Comparison of ENCODE assay signal across 1 cellular context in genomic region chr19:46488551-46488950, GRCh38.
TF ChIP-seq lines count a peak whose summit lies in the region.

No MANE protein-coding gene starts in this region.

TF ChIP-seq in GM23338, 12 proteins besides CTCF, POLR2A, EP300 and RAD21 (continued from another document):
- TF ChIP-seq, protein P1, sequence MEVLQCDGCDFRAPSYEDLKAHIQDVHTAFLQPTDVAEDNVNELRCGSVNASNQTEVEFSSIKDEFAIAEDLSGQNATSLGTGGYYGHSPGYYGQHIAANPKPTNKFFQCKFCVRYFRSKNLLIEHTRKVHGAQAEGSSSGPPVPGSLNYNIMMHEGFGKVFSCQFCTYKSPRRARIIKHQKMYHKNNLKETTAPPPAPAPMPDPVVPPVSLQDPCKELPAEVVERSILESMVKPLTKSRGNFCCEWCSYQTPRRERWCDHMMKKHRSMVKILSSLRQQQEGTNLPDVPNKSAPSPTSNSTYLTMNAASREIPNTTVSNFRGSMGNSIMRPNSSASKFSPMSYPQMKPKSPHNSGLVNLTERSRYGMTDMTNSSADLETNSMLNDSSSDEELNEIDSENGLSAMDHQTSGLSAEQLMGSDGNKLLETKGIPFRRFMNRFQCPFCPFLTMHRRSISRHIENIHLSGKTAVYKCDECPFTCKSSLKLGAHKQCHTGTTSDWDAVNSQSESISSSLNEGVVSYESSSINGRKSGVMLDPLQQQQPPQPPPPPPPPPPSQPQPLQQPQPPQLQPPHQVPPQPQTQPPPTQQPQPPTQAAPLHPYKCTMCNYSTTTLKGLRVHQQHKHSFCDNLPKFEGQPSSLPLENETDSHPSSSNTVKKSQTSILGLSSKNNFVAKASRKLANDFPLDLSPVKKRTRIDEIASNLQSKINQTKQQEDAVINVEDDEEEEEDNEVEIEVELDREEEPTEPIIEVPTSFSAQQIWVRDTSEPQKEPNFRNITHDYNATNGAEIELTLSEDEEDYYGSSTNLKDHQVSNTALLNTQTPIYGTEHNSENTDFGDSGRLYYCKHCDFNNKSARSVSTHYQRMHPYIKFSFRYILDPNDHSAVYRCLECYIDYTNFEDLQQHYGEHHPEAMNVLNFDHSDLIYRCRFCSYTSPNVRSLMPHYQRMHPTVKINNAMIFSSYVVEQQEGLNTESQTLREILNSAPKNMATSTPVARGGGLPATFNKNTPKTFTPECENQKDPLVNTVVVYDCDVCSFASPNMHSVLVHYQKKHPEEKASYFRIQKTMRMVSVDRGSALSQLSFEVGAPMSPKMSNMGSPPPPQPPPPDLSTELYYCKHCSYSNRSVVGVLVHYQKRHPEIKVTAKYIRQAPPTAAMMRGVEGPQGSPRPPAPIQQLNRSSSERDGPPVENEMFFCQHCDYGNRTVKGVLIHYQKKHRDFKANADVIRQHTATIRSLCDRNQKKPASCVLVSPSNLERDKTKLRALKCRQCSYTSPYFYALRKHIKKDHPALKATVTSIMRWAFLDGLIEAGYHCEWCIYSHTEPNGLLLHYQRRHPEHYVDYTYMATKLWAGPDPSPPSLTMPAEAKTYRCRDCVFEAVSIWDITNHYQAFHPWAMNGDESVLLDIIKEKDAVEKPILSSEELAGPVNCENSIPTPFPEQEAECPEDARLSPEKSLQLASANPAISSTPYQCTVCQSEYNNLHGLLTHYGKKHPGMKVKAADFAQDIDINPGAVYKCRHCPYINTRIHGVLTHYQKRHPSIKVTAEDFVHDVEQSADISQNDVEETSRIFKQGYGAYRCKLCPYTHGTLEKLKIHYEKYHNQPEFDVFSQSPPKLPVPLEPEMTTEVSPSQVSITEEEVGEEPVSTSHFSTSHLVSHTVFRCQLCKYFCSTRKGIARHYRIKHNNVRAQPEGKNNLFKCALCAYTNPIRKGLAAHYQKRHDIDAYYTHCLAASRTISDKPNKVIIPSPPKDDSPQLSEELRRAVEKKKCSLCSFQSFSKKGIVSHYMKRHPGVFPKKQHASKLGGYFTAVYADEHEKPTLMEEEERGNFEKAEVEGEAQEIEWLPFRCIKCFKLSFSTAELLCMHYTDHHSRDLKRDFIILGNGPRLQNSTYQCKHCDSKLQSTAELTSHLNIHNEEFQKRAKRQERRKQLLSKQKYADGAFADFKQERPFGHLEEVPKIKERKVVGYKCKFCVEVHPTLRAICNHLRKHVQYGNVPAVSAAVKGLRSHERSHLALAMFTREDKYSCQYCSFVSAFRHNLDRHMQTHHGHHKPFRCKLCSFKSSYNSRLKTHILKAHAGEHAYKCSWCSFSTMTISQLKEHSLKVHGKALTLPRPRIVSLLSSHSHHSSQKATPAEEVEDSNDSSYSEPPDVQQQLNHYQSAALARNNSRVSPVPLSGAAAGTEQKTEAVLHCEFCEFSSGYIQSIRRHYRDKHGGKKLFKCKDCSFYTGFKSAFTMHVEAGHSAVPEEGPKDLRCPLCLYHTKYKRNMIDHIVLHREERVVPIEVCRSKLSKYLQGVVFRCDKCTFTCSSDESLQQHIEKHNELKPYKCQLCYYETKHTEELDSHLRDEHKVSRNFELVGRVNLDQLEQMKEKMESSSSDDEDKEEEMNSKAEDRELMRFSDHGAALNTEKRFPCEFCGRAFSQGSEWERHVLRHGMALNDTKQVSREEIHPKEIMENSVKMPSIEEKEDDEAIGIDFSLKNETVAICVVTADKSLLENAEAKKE (CRISPR knock-in tag; IDR thresholded peaks at IDR 0.05), result no peak
- TF ChIP-seq STAT1 (IDR thresholded peaks at IDR 0.05; ENCODE audit: unreplicated experiment), result no peak
- no peak for TF ChIP-seq CREB1 (CRISPR knock-in tag; IDR thresholded peaks at IDR 0.05; ENCODE audit: low read depth)
- no peak for TF ChIP-seq EZH2phosphoT487 (IDR thresholded peaks at IDR 0.05; ENCODE audit: unreplicated experiment)
- no peak for TF ChIP-seq POLR2AphosphoS5 (IDR thresholded peaks at IDR 0.05; ENCODE audit: low read depth)
- TF ChIP-seq ZNF331 (CRISPR knock-in tag; IDR thresholded peaks at IDR 0.05; ENCODE audit: low read depth), result no peak
